Comparison of ENCODE assay signal across 1 cellular context in genomic region chr12:40745386-40745785, GRCh38.
TF ChIP-seq lines count a peak whose summit lies in the region.

No MANE protein-coding gene starts in this region.

TF ChIP-seq in WTC11, 78 proteins besides CTCF, POLR2A, EP300 and RAD21 (continued from another document):
- TF ChIP-seq, protein P1, sequence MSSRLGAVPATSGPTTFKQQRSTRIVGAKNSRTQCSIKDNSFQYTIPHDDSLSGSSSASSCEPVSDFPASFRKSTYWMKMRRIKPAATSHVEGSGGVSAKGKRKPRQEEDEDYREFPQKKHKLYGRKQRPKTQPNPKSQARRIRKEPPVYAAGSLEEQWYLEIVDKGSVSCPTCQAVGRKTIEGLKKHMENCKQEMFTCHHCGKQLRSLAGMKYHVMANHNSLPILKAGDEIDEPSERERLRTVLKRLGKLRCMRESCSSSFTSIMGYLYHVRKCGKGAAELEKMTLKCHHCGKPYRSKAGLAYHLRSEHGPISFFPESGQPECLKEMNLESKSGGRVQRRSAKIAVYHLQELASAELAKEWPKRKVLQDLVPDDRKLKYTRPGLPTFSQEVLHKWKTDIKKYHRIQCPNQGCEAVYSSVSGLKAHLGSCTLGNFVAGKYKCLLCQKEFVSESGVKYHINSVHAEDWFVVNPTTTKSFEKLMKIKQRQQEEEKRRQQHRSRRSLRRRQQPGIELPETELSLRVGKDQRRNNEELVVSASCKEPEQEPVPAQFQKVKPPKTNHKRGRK (CRISPR knock-in tag; IDR thresholded peaks at IDR 0.05; ENCODE audit: borderline replicate concordance) = no peak
